Comparison of ENCODE assay signal across 8 cellular contexts in genomic region chr7:38398725-38399321, GRCh38.
DNase-seq lines count a peak whose midpoint lies in the region; ATAC-seq, FAIRE-seq and TF ChIP-seq lines count a peak whose summit lies in the region.

No MANE protein-coding gene starts in this region.

- H3K27ac ChIP-seq in HL-60 (replicated peaks), result no peak overlapping the region
- H3K27ac ChIP-seq in SJCRH30, result no peak overlapping the region
- H3K27ac ChIP-seq in right atrium auricular region, result no peak overlapping the region
- no peak overlapping the region for H3K27ac ChIP-seq in small intestine (ENCODE audit: low read depth in 1 of 2, low read length in 1 of 2)

- H3K27me3 ChIP-seq in HL-60 (ENCODE audit: insufficient read depth, poor library complexity, severe bottlenecking), result peaks cover 2% of the 10 kb centered on the region
- no peaks in the 10 kb centered on the region; the same call in 1 of the 2 replicates for H3K27me3 ChIP-seq in SJCRH30
- H3K27me3 ChIP-seq in right atrium auricular region, result no peaks in the 10 kb centered on the region
- H3K27me3 ChIP-seq in small intestine (ENCODE audit: control insufficient read depth in 2 of 2, insufficient read depth in 2 of 2, low read length in 2 of 2), result no peaks in the 10 kb centered on the region

- no peaks in the 10 kb centered on the region for H3K27me3 Mint-ChIP-seq in activated naive CD8-positive, alpha-beta T cell treated with anti-CD3 and anti-CD28 coated beads, Interleukin-2, amount 50 U/mL, for 24 hours

- no peak for ATAC-seq in Right ventricle myocardium inferior
- no peak for ATAC-seq in activated naive CD8-positive, alpha-beta T cell treated with anti-CD3 and anti-CD28 coated beads, Interleukin-2, amount 50 U/mL, for 24 hours

- peak; percentile 78 for DNase-seq in Right ventricle myocardium inferior (ENCODE audit: missing footprints)
- no peak for DNase-seq in cardiac septum (ENCODE audit: low spot score)
- DNase-seq in HL-60 (ENCODE audit: low read depth in 1 of 2, low spot score in 1 of 2), result peak; percentile 10 to 17
- peak; percentile 18 to 66 for DNase-seq in SJCRH30
- peak; percentile 60 for DNase-seq in activated naive CD8-positive, alpha-beta T cell treated with anti-CD3 and anti-CD28 coated beads, Interleukin-2, amount 50 U/mL, for 24 hours
- DNase-seq in right atrium auricular region (ENCODE audit: low spot score), result no peak
- peak; percentile 33 for DNase-seq in small intestine
- DNase-seq in NCI-H187 treated with DMSO at 0.1 percent for 48 hours (lab: John Stamatoyannopoulos, UW), result no peak

- no peaks in the 10 kb centered on the region for H3K36me3 Mint-ChIP-seq in activated naive CD8-positive, alpha-beta T cell treated with anti-CD3 and anti-CD28 coated beads, Interleukin-2, amount 50 U/mL, for 24 hours (ENCODE audit: low read depth)

- WGBS in small intestine, 3 donors, result 6 to 7% (median 6%) methylated on average over 9 of the region's 9 CpGs

- no peak overlapping the region for H3K4me3 Mint-ChIP-seq in activated naive CD8-positive, alpha-beta T cell treated with anti-CD3 and anti-CD28 coated beads, Interleukin-2, amount 50 U/mL, for 24 hours

- H3K4me1 Mint-ChIP-seq in activated naive CD8-positive, alpha-beta T cell treated with anti-CD3 and anti-CD28 coated beads, Interleukin-2, amount 50 U/mL, for 24 hours, result peaks cover 4% of the 10 kb centered on the region

- FAIRE-seq in small intestine (lab: Jason Lieb, UNC), result peak; percentile 84

- no peaks in the 10 kb centered on the region for H3K9me3 Mint-ChIP-seq in activated naive CD8-positive, alpha-beta T cell treated with anti-CD3 and anti-CD28 coated beads, Interleukin-2, amount 50 U/mL, for 24 hours

- intact Hi-C loops in Right ventricle myocardium inferior (cut with DNase I), result loop anchor here (5.0 to 10.0 kb wide), 2 partner anchors 263 to 1126 kb away; no protein-coding TSS in a partner anchor
- intact Hi-C loops in cardiac septum (cut with DNase I), result loop anchor here (1.0 kb wide), 1 partner anchor 261 kb away; no protein-coding TSS in a partner anchor

- peak; percentile 75 for TF ChIP-seq CTCF in HL-60 (IDR thresholded peaks at IDR 0.05; ENCODE audit: insufficient read depth, low read length)
- TF ChIP-seq CTCF in right atrium auricular region (IDR thresholded peaks at IDR 0.05), result peak; percentile 84 to 86

- H3K9me3 ChIP-seq in SJCRH30 (replicated peaks) (no peaks in the 10 kb centered on the region), right atrium auricular region (no peaks in the 10 kb centered on the region), small intestine (ENCODE audit: control insufficient read depth, low read depth) (no peaks in the 10 kb centered on the region)

- H3K27ac Mint-ChIP-seq in activated naive CD8-positive, alpha-beta T cell treated with anti-CD3 and anti-CD28 coated beads, Interleukin-2, amount 50 U/mL, for 24 hours, result no peak overlapping the region

- H3K4me3 ChIP-seq in HL-60 (replicated peaks; ENCODE audit: insufficient read depth, low read length), result no peak overlapping the region
- H3K4me3 ChIP-seq in SJCRH30, result no peak overlapping the region
- H3K4me3 ChIP-seq in right atrium auricular region, result no peak overlapping the region
- no peak overlapping the region for H3K4me3 ChIP-seq in small intestine (ENCODE audit: low read depth in 1 of 2, low read length in 2 of 2)

- H3K36me3 ChIP-seq in SJCRH30 (no peaks in the 10 kb centered on the region), right atrium auricular region (no peaks in the 10 kb centered on the region), small intestine (ENCODE audit: control insufficient read depth in 2 of 2, insufficient read depth in 2 of 2, low read length in 2 of 2) (no peaks in the 10 kb centered on the region)

- H3K4me1 ChIP-seq in SJCRH30, result no peaks in the 10 kb centered on the region
- no peaks in the 10 kb centered on the region for H3K4me1 ChIP-seq in right atrium auricular region
- H3K4me1 ChIP-seq in small intestine (ENCODE audit: control insufficient read depth in 2 of 2, insufficient read depth in 1 of 2, low read depth in 1 of 2, low read length in 1 of 2), result no peaks in the 10 kb centered on the region

Comparison
In these comparisons a context has a peak if more than half of its experiments do, and no peak if none do; other contexts are left out.
1. DNase-seq: peak in Right ventricle myocardium inferior (single experiment), HL-60 (2 of 2), SJCRH30 (2 of 2), activated naive CD8-positive, alpha-beta T cell treated with anti-CD3 and anti-CD28 coated beads, Interleukin-2, amount 50 U/mL, for 24 hours (single experiment) and small intestine (single experiment); none in cardiac septum (single experiment), right atrium auricular region (single experiment) and NCI-H187 treated with DMSO at 0.1 percent for 48 hours (single experiment).